ENCODE assay signal across 15 cellular contexts in the genomic region with DNA sequence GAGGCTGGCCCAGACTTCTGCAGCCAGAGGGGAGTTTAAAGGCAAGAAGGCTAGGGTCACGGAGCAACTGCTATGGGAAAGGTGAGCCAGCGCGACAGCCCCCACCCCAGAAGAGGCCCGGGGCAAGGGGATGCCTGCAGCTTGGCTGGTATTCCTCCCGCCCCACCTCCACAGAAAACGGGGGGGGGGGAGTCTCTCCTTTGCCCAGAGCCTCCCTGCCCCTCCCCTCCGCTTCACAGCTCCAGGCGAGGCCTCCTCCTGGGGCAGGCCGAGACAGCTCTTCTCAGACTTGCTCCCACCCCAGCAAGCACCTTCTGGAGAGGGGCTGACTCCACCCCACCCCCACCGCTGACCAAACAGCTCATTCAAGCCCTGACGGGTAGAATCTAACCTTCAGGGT. TPM values are rescaled to one million over a fixed set of nuclear protein-coding genes. Genes with fewer than 3 reads are reported as not detected.
A peak's percentile ranks its signal among the peaks of the same experiment; 100 is the strongest.
DNase-seq lines count a peak whose midpoint lies in the region; ATAC-seq and TF ChIP-seq lines count a peak whose summit lies in the region.
"Had no signal": no experiment of that assay in that cellular context is flagged by ENCODE, and none has a peak within 500 bp of the region (broad histone marks: within the 10 kb centered on the region; RNA-seq: fewer than 3 reads in every experiment).

No MANE protein-coding gene starts in this region.

- no peaks in the 10 kb centered on the region for H3K9me3 ChIP-seq in prostate gland
- H3K9me3 ChIP-seq: stomach had no signal

- no peak for ATAC-seq in HG02852 (IDR thresholded peaks at IDR 0.05; ENCODE audit: unreplicated experiment)

- H3K27ac ChIP-seq in prostate gland, result peak overlapping the region; percentile 29 to 36
- H3K27ac ChIP-seq: stomach had no signal

- no peak overlapping the region for H3K4me3 ChIP-seq in prostate gland
- H3K4me3 ChIP-seq: smooth muscle cell, stomach had no signal

- H3K36me3 ChIP-seq in prostate gland, result no peaks in the 10 kb centered on the region

- H3K4me3 Mint-ChIP-seq in activated T-helper 2 cell treated with anti-CD3 and anti-CD28 coated beads, Interferon-gamma antibody, Interleukin-2, Interleukin-4, amounts not matched to agents 10 μg/mL and 5 μg/mL and 100 μg/mL, durations not matched to agents 14 hours and 24 hours and 36 hours (ENCODE audit: low read depth), result no peak overlapping the region
- H3K4me3 Mint-ChIP-seq: activated naive CD8-positive, alpha-beta T cell treated with anti-CD3 and anti-CD28 coated beads for 36 hours had no signal

- intact Hi-C loops in activated T-helper 2 cell treated with anti-CD3 and anti-CD28 coated beads, Interferon-gamma antibody, Interleukin-2, Interleukin-4, amounts not matched to agents 10 μg/mL and 5 μg/mL and 100 μg/mL, durations not matched to agents 14 hours and 24 hours and 36 hours (cut with micrococcal nuclease), result no loop called here
- intact Hi-C loops in prostate gland (cut with DNase I), result no loop called here

- no peak for TF ChIP-seq CTCF in prostate gland (IDR thresholded peaks at IDR 0.05)

- DNase-seq in ELF-1 (ENCODE audit: low read depth, low spot score) (peak; percentile 82), left kidney (ENCODE audit: low read depth, low spot score) (peak; percentile 40), prostate gland (ENCODE audit: low spot score) (no peak), cortex of kidney (lab: John Stamatoyannopoulos, UW) (no peak), activated gamma-delta T cell treated with Interleukin-2 at 50 U/mL for 16 hours (no peak), HK-2 (ENCODE audit: unreplicated experiment) (no peak)
- DNase-seq in activated T-helper 2 cell treated with anti-CD3 and anti-CD28 coated beads, Interferon-gamma antibody, Interleukin-2, Interleukin-4, amounts not matched to agents 10 μg/mL and 5 μg/mL and 100 μg/mL, durations not matched to agents 14 hours and 24 hours and 36 hours (ENCODE audit: low spot score), result no peak
- DNase-seq: activated naive CD8-positive, alpha-beta T cell treated with anti-CD3 and anti-CD28 coated beads for 36 hours; DMS53; erythroblast; GOT3; NCI-H1092; stomach had no signal

- TF ChIP-seq POLR2A in prostate gland (IDR thresholded peaks at IDR 0.05), result no peak

- peaks cover 6% of the 10 kb centered on the region for H3K4me1 ChIP-seq in prostate gland (replicated peaks)

- 34% methylated on average over 11 of the region's 11 CpGs for WGBS in prostate gland

- peaks cover 48% of the 10 kb centered on the region for H3K36me3 Mint-ChIP-seq in activated T-helper 2 cell treated with anti-CD3 and anti-CD28 coated beads, Interferon-gamma antibody, Interleukin-2, Interleukin-4, amounts not matched to agents 10 μg/mL and 5 μg/mL and 100 μg/mL, durations not matched to agents 14 hours and 24 hours and 36 hours (ENCODE audit: low read depth)

- peak overlapping the region; percentile 30 for H3K27ac Mint-ChIP-seq in activated T-helper 2 cell treated with anti-CD3 and anti-CD28 coated beads, Interferon-gamma antibody, Interleukin-2, Interleukin-4, amounts not matched to agents 10 μg/mL and 5 μg/mL and 100 μg/mL, durations not matched to agents 14 hours and 24 hours and 36 hours
- H3K27ac Mint-ChIP-seq: activated naive CD8-positive, alpha-beta T cell treated with anti-CD3 and anti-CD28 coated beads for 36 hours had no signal

- H3K4me1 Mint-ChIP-seq in activated T-helper 2 cell treated with anti-CD3 and anti-CD28 coated beads, Interferon-gamma antibody, Interleukin-2, Interleukin-4, amounts not matched to agents 10 μg/mL and 5 μg/mL and 100 μg/mL, durations not matched to agents 14 hours and 24 hours and 36 hours (ENCODE audit: low read depth), result peaks cover 44% of the 10 kb centered on the region

- no peaks in the 10 kb centered on the region for H3K9me3 Mint-ChIP-seq in activated T-helper 2 cell treated with anti-CD3 and anti-CD28 coated beads, Interferon-gamma antibody, Interleukin-2, Interleukin-4, amounts not matched to agents 10 μg/mL and 5 μg/mL and 100 μg/mL, durations not matched to agents 14 hours and 24 hours and 36 hours
- H3K9me3 Mint-ChIP-seq: activated naive CD8-positive, alpha-beta T cell treated with anti-CD3 and anti-CD28 coated beads for 36 hours had no signal

- H3K27me3 ChIP-seq in prostate gland (replicated peaks; ENCODE audit: insufficient read depth), result no peaks in the 10 kb centered on the region
- H3K27me3 ChIP-seq: stomach had no signal

- no peaks in the 10 kb centered on the region for H3K27me3 Mint-ChIP-seq in activated T-helper 2 cell treated with anti-CD3 and anti-CD28 coated beads, Interferon-gamma antibody, Interleukin-2, Interleukin-4, amounts not matched to agents 10 μg/mL and 5 μg/mL and 100 μg/mL, durations not matched to agents 14 hours and 24 hours and 36 hours (ENCODE audit: low read depth)
- H3K27me3 Mint-ChIP-seq: activated naive CD8-positive, alpha-beta T cell treated with anti-CD3 and anti-CD28 coated beads for 36 hours had no signal

RNA-seq across cellular contexts. Expression of a gene that starts 13.4 kb away (rescaled TPM):
- total RNA-seq in activated T-helper 2 cell treated with anti-CD3 and anti-CD28 coated beads, Interferon-gamma antibody, Interleukin-2, Interleukin-4, amounts not matched to agents 10 μg/mL and 5 μg/mL and 100 μg/mL, durations not matched to agents 14 hours and 24 hours and 36 hours, result 259 and 265 TPM in 2 replicates
- total RNA-seq in prostate gland, result 10 to 100 TPM; 52.6 to 70.8 TPM

Comparison
In these comparisons a context has a peak if more than half of its experiments do, and no peak if none do; other contexts are left out.
1. DNase-seq: peak in ELF-1 (single experiment) and left kidney (single experiment); none in activated T-helper 2 cell treated with anti-CD3 and anti-CD28 coated beads, Interferon-gamma antibody, Interleukin-2, Interleukin-4, amounts not matched to agents 10 μg/mL and 5 μg/mL and 100 μg/mL, durations not matched to agents 14 hours and 24 hours and 36 hours (single experiment), prostate gland (single experiment), cortex of kidney (single experiment), activated gamma-delta T cell treated with Interleukin-2 at 50 U/mL for 16 hours (single experiment) and HK-2 (single experiment).